Comparison of ENCODE assay signal across 8 cellular contexts in the genomic region with DNA sequence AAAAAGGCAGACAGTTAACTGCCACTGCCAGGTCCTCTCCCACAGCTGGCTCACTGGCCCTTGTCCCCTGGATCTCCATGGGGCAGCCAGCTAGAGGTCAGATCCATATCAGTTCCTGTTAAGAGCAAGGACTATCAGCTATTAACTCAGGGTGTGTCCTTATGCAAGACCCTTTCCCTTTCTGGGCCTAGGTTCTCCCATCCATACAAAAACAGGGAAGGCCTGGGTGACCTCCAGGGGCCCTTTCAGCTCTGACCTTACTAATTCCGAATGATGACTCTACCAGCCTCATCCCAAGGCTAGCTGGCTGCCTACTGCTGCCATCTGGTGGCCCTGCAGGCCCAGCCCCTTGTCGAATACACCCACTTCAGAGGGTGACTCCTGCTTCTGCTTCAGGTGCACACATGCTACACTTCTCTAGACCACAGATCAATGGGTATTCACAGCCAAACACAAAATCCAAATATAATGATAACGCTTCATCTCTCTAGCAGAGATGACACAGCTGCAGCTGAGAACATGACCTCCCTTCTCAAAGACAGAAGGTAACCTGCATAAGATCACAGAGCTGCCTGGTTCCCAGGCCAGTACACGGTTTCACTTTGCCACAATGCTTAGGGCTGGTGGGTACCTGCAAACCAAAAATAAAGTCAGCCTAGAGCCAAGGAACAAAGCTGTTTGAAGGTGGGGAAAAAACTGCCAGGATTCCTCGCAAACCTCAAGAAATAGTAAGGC. TPM values are rescaled to one million over a fixed set of nuclear protein-coding genes. Genes with fewer than 3 reads are reported as not detected.
DNase-seq lines count a peak whose midpoint lies in the region; ATAC-seq and TF ChIP-seq lines count a peak whose summit lies in the region.

No MANE protein-coding gene starts in this region.

- H3K9me3 ChIP-seq in gastroesophageal sphincter = no peaks in the 10 kb centered on the region
- H3K9me3 ChIP-seq in prostate gland = no peaks in the 10 kb centered on the region

- DNase-seq in AG08396 (ENCODE audit: low spot score) = peak; percentile 72
- DNase-seq in GM10266 (ENCODE audit: extremely low spot score) = peak; percentile 50
- DNase-seq in NCI-H1092 (lab: John Stamatoyannopoulos, UW) = peak; percentile 29
- DNase-seq in prostate gland (ENCODE audit: low spot score) = peak; percentile 11

- H3K36me3 ChIP-seq in gastroesophageal sphincter (peaks cover 0 to 17% of the 10 kb centered on the region in 2 donors), prostate gland (no peaks in the 10 kb centered on the region)

- H3K27me3 ChIP-seq in gastroesophageal sphincter (no peaks in the 10 kb centered on the region), prostate gland (replicated peaks; ENCODE audit: insufficient read depth) (no peaks in the 10 kb centered on the region)

- ATAC-seq in gastroesophageal sphincter (no peak), GM21390 (IDR thresholded peaks at IDR 0.05; ENCODE audit: unreplicated experiment) (no peak), GM18505 (IDR thresholded peaks at IDR 0.05; ENCODE audit: unreplicated experiment) (no peak)

- TF ChIP-seq CTCF in GM10266 (IDR thresholded peaks at IDR 0.05; ENCODE audit: control insufficient read depth, insufficient read depth, low read depth, missing control alignments) = peak; percentile 80
- peak; percentile 73 for TF ChIP-seq CTCF in WI38 (IDR thresholded peaks at IDR 0.05; ENCODE audit: low read depth, low read length)
- peak in 3 of 4 experiments; percentile 26 to 66 (median 41) for TF ChIP-seq CTCF in gastroesophageal sphincter (IDR thresholded peaks at IDR 0.05)
- TF ChIP-seq CTCF in prostate gland (IDR thresholded peaks at IDR 0.05) = peak; percentile 24 to 62 (median 56)

- TF ChIP-seq POLR2A in gastroesophageal sphincter (IDR thresholded peaks at IDR 0.05) (no peak), prostate gland (IDR thresholded peaks at IDR 0.05) (no peak), GM18505 (IDR thresholded peaks at IDR 0.05; ENCODE audit: borderline replicate concordance, extremely low read depth, insufficient read depth, insufficient read length) (no peak)

- TF ChIP-seq EP300 in gastroesophageal sphincter (IDR thresholded peaks at IDR 0.05) = no peak

- H3K27ac ChIP-seq in gastroesophageal sphincter = no peak overlapping the region
- H3K27ac ChIP-seq in prostate gland = no peak overlapping the region

- intact Hi-C loops in prostate gland (cut with DNase I) = loop anchor here (2.0 to 10.0 kb wide), 2 partner anchors 214 to 248 kb away; no protein-coding TSS in a partner anchor

- H3K4me3 ChIP-seq in WI38 (ENCODE audit: low read depth, low read length) (no peak overlapping the region), gastroesophageal sphincter (no peak overlapping the region), prostate gland (no peak overlapping the region)

- WGBS in gastroesophageal sphincter (ENCODE audit: low coverage in 1 of 2), 2 donors = 50 to 70% methylated on average over 2 to 5 of the region's 5 CpGs
- 60% methylated on average over 5 of the region's 5 CpGs for WGBS in prostate gland

- H3K4me1 ChIP-seq in gastroesophageal sphincter = peaks cover 0 to 17% (median 0%) of the 10 kb centered on the region in 3 donors
- H3K4me1 ChIP-seq in prostate gland (replicated peaks) = no peaks in the 10 kb centered on the region

RNA-seq across cellular contexts. Expression of gene SERGEF, which starts 34.1 kb away (rescaled TPM):
- 10 to 100 TPM; 35.5 to 42.5 (median 36.3) TPM for total RNA-seq in gastroesophageal sphincter
- total RNA-seq in prostate gland = 10 to 100 TPM; 29.9 to 39.4 TPM

Comparison
In these comparisons a context has a peak if more than half of its experiments do, and no peak if none do; other contexts are left out.
1. DNase-seq: peak in every context shown above with its lines; median percentile 72 in AG08396; 50 in GM10266; 29 in NCI-H1092; 11 in prostate gland.